ENCODE assay signal across 20 cellular contexts in the genomic region with DNA sequence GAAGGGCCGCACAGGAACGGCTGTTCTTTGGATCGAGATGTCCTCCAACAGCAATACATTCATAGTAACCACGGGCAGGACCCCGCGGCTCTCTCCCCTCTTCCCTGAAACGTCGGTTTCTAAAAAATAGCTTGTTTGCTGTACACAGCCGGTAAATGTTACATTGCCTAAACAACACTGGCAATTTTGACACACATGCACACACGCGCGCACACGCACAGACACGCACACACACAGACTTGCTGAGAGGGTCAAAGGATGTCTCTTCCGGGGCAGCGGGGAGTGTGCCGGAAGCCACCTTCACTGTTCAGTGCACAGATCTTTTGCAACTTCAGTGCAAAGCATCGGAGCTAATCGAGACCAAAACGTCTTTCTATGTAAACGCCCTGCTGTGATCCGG. TPM values are rescaled to one million over a fixed set of nuclear protein-coding genes. Genes with fewer than 3 reads are reported as not detected.
DNase-seq lines count a peak whose midpoint lies in the region; ATAC-seq, FAIRE-seq and TF ChIP-seq lines count a peak whose summit lies in the region.
"Had no signal": no experiment of that assay in that cellular context is flagged by ENCODE, and none has a peak within 500 bp of the region (broad histone marks: within the 10 kb centered on the region; RNA-seq: fewer than 3 reads in every experiment).

No MANE protein-coding gene starts in this region.

- TF ChIP-seq POLR2A in HepG2 (IDR thresholded peaks at IDR 0.05; ENCODE audit: insufficient read depth in 1 of 2, low read depth in 2 of 2, low read length in 2 of 2): no peak
- TF ChIP-seq POLR2A in right lobe of liver (IDR thresholded peaks at IDR 0.05): no peak
- TF ChIP-seq POLR2A in esophagus muscularis mucosa (IDR thresholded peaks at IDR 0.05; ENCODE audit: low read depth): no peak
- no peak for TF ChIP-seq POLR2A in stomach (IDR thresholded peaks at IDR 0.05)

- in situ Hi-C loops in HepG2 (cut with HindIII; ENCODE audit: extremely low pct_ligation_motif_present, low pct_unique_long_range_greater_than_20kb) (no loop called here), Panc1 (cut with HindIII; ENCODE audit: low pct_unique_long_range_greater_than_20kb, low sequenced_read_pairs) (no loop called here)

- H3K4me1 ChIP-seq in HepG2 (ENCODE audit: insufficient read depth, low read length) (peaks cover 39% of the 10 kb centered on the region), right lobe of liver (peaks cover 0 to 14% (median 5%) of the 10 kb centered on the region in 4 donors), Panc1 (ENCODE audit: control insufficient read depth, insufficient read depth, low read length) (0 out of 2 replicates have a peak, but pooled peaks cover 5% of the 10 kb centered on the region), esophagus muscularis mucosa (peaks cover 11 to 45% (median 42%) of the 10 kb centered on the region in 4 donors), stomach (peaks cover 30 to 77% (median 48%) of the 10 kb centered on the region in 4 donors)

- no peak overlapping the region for H3K9ac ChIP-seq in HepG2 (ENCODE audit: insufficient read depth, low read depth, low read length)

- H3K4me3 ChIP-seq in HepG2 (replicated peaks in 1 of 3; ENCODE audit: insufficient read depth in 1 of 3, low read depth in 2 of 3, low read length in 3 of 3): no peak overlapping the region
- H3K4me3 ChIP-seq in right lobe of liver: no peak overlapping the region
- H3K4me3 ChIP-seq in Panc1 (ENCODE audit: low read depth in 2 of 2, low read length in 2 of 2): no peak overlapping the region
- H3K4me3 ChIP-seq in esophagus muscularis mucosa: no peak overlapping the region
- no peak overlapping the region for H3K4me3 ChIP-seq in stomach

- CTCF ChIA-PET in HepG2 (lab: Yijun Ruan, JAX; ENCODE audit: low intra/inter-chr PET ratio, low total read pairs): no interaction called here
- CTCF ChIA-PET in Panc1 (lab: Charles Lee): no interaction called here

- no peak overlapping the region for H2AFZ ChIP-seq in HepG2 (ENCODE audit: low read length)

- H3K4me2 ChIP-seq in HepG2 (ENCODE audit: low read depth, low read length): no peak overlapping the region

- 98% methylated on average over 21 of the region's 22 CpGs for WGBS in HepG2 (ENCODE audit: low lambda C conversion rate)
- 96% methylated on average over 21 of the region's 22 CpGs for WGBS in right lobe of liver (ENCODE audit: insufficient coverage, low coverage, low lambda C conversion rate, missing lambda C conversion rate)
- 95% methylated on average over 20 of the region's 22 CpGs for WGBS in esophagus muscularis mucosa
- 89 to 93% (median 91%) methylated on average over 22 of the region's 22 CpGs for WGBS in stomach, 5 donors

- POLR2A ChIA-PET in HepG2 (lab: Yijun Ruan, JAX) (interaction anchor here (1.0 to 1.8 kb wide), 3 partner anchors 23 to 35 kb away, joined by 3 to 8 read pairs (median 6); partner anchors contain the start of gene ZDHHC7), Panc1 (lab: Charles Lee) (interaction anchor here (0.7 kb wide), 1 partner anchor 52 kb away, joined by 3 read pairs; no protein-coding TSS in a partner anchor)

- H3K36me3 ChIP-seq in HepG2 (replicated peaks in 1 of 2; ENCODE audit: control insufficient read depth in 1 of 2, insufficient read depth in 2 of 2, low read length in 2 of 2) (peaks cover 20 to 49% of the 10 kb centered on the region in 2 experiments), right lobe of liver (peaks cover 4 to 52% (median 20%) of the 10 kb centered on the region in 4 donors), Panc1 (ENCODE audit: control insufficient read depth, insufficient read depth, low read length) (peaks cover 16% of the 10 kb centered on the region), esophagus muscularis mucosa (peaks cover 40 to 70% (median 62%) of the 10 kb centered on the region in 4 donors), stomach (peaks cover 38 to 71% (median 69%) of the 10 kb centered on the region in 4 donors)

- H4K20me1 ChIP-seq in HepG2 (ENCODE audit: insufficient read depth, low read length): peaks cover 3% of the 10 kb centered on the region; the same call in 1 of the 2 replicates

- ATAC-seq in HepG2 (no peak), right lobe of liver (no peak), Panc1 (no peak), HG02981 (IDR thresholded peaks at IDR 0.05; ENCODE audit: unreplicated experiment) (no peak)
- ATAC-seq: HCT116 had no signal

- peak; percentile 4 for FAIRE-seq in HepG2 (lab: Jason Lieb, UNC)
- FAIRE-seq: G401.6, GM12892, GM18507, HTR-8/SVneo had no signal

- H3K79me2 ChIP-seq in HepG2 (ENCODE audit: insufficient read depth, low read length): no peaks in the 10 kb centered on the region

- TF ChIP-seq EP300 in HepG2 (IDR thresholded peaks at IDR 0.05; ENCODE audit: low read depth in 2 of 2, low read length in 2 of 2) (no peak), HepG2 (CRISPR knock-in tag; IDR thresholded peaks at IDR 0.05; ENCODE audit: borderline replicate concordance) (no peak), esophagus muscularis mucosa (IDR thresholded peaks at IDR 0.05) (no peak), stomach (IDR thresholded peaks at IDR 0.05) (no peak)

- H3K27ac ChIP-seq in HepG2 (ENCODE audit: extremely low read length, insufficient read depth, low read length) (peak overlapping the region; percentile 80), right lobe of liver (no peak overlapping the region), Panc1 (ENCODE audit: low read length) (no peak overlapping the region), esophagus muscularis mucosa (replicated peaks in 1 of 4) (peak overlapping the region in 3 of 4 donors; percentile 53 to 74 (median 62)), stomach (peak overlapping the region in 3 of 5 donors; percentile 80 to 86 (median 81)), substantia nigra (ENCODE audit: low read depth, low read length, poor library complexity, severe bottlenecking) (no peak overlapping the region)

- intact Hi-C loops in HepG2 (cut with micrococcal nuclease; ENCODE audit: unreplicated experiment) (no loop called here), right lobe of liver (cut with DNase I) (no loop called here), Panc1 (cut with micrococcal nuclease; ENCODE audit: unreplicated experiment) (no loop called here), esophagus muscularis mucosa (cut with DNase I) (no loop called here), stomach (cut with DNase I; ENCODE audit: low total_unique reads) (no loop called here)

- no peak for TF ChIP-seq CTCF in HepG2 (CRISPR knock-in tag; IDR thresholded peaks at IDR 0.05)
- TF ChIP-seq CTCF in right lobe of liver (IDR thresholded peaks at IDR 0.05): no peak
- no peak for TF ChIP-seq CTCF in Panc1 (IDR thresholded peaks at IDR 0.05)
- TF ChIP-seq CTCF in esophagus muscularis mucosa (IDR thresholded peaks at IDR 0.05): no peak
- no peak for TF ChIP-seq CTCF in stomach (IDR thresholded peaks at IDR 0.05)

- DNase-seq in HepG2 (ENCODE audit: low spot score) (no peak), right lobe of liver (no peak), Panc1 (ENCODE audit: low read depth, low spot score) (no peak), esophagus muscularis mucosa (ENCODE audit: extremely low spot score) (no peak), stomach (no peak), substantia nigra (lab: John Stamatoyannopoulos, UW) (no peak)
- DNase-seq: ACHN; BE2C; C1 segment of cervical spinal cord; CD4-positive, CD25-positive, alpha-beta regulatory T cell; CD8-positive, alpha-beta memory T cell; COR-L47; GOT3; HFFc6 had no signal

- no peak for TF ChIP-seq RAD21 in HepG2 (CRISPR knock-in tag; IDR thresholded peaks at IDR 0.05)

- no peaks in the 10 kb centered on the region for H3K9me3 ChIP-seq in HepG2 (ENCODE audit: low read length)
- no peaks in the 10 kb centered on the region for H3K9me3 ChIP-seq in right lobe of liver
- H3K9me3 ChIP-seq in Panc1 (ENCODE audit: control insufficient read depth, insufficient read depth, low read depth, low read length): no peaks in the 10 kb centered on the region
- no peaks in the 10 kb centered on the region for H3K9me3 ChIP-seq in esophagus muscularis mucosa
- H3K9me3 ChIP-seq in stomach: no peaks in the 10 kb centered on the region
- H3K9me3 ChIP-seq: BE2C had no signal

- H3K27me3 ChIP-seq in HepG2 (ENCODE audit: control insufficient read depth in 1 of 2, insufficient read depth in 2 of 2, low read length in 2 of 2): no peaks in the 10 kb centered on the region
- H3K27me3 ChIP-seq in right lobe of liver: no peaks in the 10 kb centered on the region
- no peaks in the 10 kb centered on the region for H3K27me3 ChIP-seq in Panc1 (ENCODE audit: control insufficient read depth, insufficient read depth, low read length)
- H3K27me3 ChIP-seq in esophagus muscularis mucosa: no peaks in the 10 kb centered on the region
- H3K27me3 ChIP-seq in stomach: no peaks in the 10 kb centered on the region
- H3K27me3 ChIP-seq: BE2C had no signal

- BruUV-seq in HepG2 (replicated peaks; lab: Mats Ljungman, UMichigan) (TSS peak; percentile 47), Panc1 (replicated peaks; lab: Mats Ljungman, UMichigan) (TSS peak; percentile 81)

RNA-seq across cellular contexts. Expression of gene ZDHHC7, which starts 35.8 kb away (rescaled TPM):
- 39.6 and 46.8 TPM in 2 replicates for total RNA-seq in HepG2 (2016; rRNA removed; fragmentation: Illumina TruSeq; extraction: Trizol)
- total RNA-seq in HepG2 (2016; cell fraction: cytosol; rRNA removed; fragmentation: Illumina TruSeq; extraction: Trizol; ENCODE audit: low read depth): 7.0 and 8.2 TPM in 2 replicates
- 36.4 and 48.1 TPM in 2 replicates for total RNA-seq in HepG2 (2016; cell fraction: insoluble cytoplasmic fraction; rRNA removed; fragmentation: Illumina TruSeq; extraction: Trizol)
- total RNA-seq in HepG2 (2016; cell fraction: membrane; rRNA removed; fragmentation: Illumina TruSeq; extraction: Trizol): 31.2 and 33.2 TPM in 2 replicates
- 34.5 and 37.8 TPM in 2 replicates for total RNA-seq in HepG2 (2016; cell fraction: nucleus; rRNA removed; fragmentation: Illumina TruSeq; extraction: Trizol)
- 67.6 and 79.2 TPM in 2 replicates for polyA plus RNA-seq in HepG2 (2011; rRNA removed)
- polyA plus RNA-seq in HepG2 (2011; cell fraction: cytosol; rRNA removed): 96.7 and 128 TPM in 2 replicates
- polyA plus RNA-seq in HepG2 (2011; cell fraction: nucleus; rRNA removed): 127 and 132 TPM in 2 replicates
- 56.5 and 63.5 TPM in 2 replicates for polyA plus RNA-seq in HepG2 (2012)
- polyA plus RNA-seq in HepG2 (2016; cell fraction: cytosol; fragmentation: Illumina TruSeq; extraction: Trizol; ENCODE audit: low read depth): 4.1 and 4.9 TPM in 2 replicates
- polyA plus RNA-seq in HepG2 (2016; cell fraction: insoluble cytoplasmic fraction; fragmentation: Illumina TruSeq; extraction: Trizol; ENCODE audit: low read depth): 35.0 and 37.7 TPM in 2 replicates
- polyA plus RNA-seq in HepG2 (2016; cell fraction: membrane; fragmentation: Illumina TruSeq; extraction: Trizol; ENCODE audit: low read depth): 18.0 and 19.5 TPM in 2 replicates
- polyA plus RNA-seq in HepG2 (2016; cell fraction: nucleus; fragmentation: Illumina TruSeq; extraction: Trizol; ENCODE audit: insufficient read depth, low read depth): 57.2 and 68.7 TPM in 2 replicates
- 49.1 and 145 TPM in 2 replicates for polyA minus RNA-seq in HepG2 (2011; rRNA and poly(A)+ RNA removed; ENCODE audit: low replicate concordance)
- 43.3 and 54.9 TPM in 2 replicates for polyA minus RNA-seq in HepG2 (2011; cell fraction: cytosol; rRNA and poly(A)+ RNA removed)
- 53.7 and 58.9 TPM in 2 replicates for polyA minus RNA-seq in HepG2 (2011; cell fraction: nucleus; rRNA and poly(A)+ RNA removed)
- total RNA-seq in right lobe of liver: 10 to 100 TPM; 10.7 to 27.5 (median 19.0) TPM
- total RNA-seq in Panc1 (2021; ENCODE audit: unreplicated experiment): 71.5 TPM
- 74.5 TPM for polyA plus RNA-seq in Panc1 (2012; ENCODE audit: insufficient read length)
- total RNA-seq in esophagus muscularis mucosa: 10 to 100 TPM; 45.6 to 68.8 (median 54.3) TPM
- total RNA-seq in stomach: 100 to 1,000 TPM in 2 of 5 donors, 10 to 100 TPM in 3; 54.3 to 358 (median 58.1) TPM
- polyA plus RNA-seq in stomach: 10 to 100 TPM; 15.0 to 23.0 (median 15.4) TPM

RNA-seq across cellular contexts. Expression of gene KIAA0513, which starts 52.1 kb away (rescaled TPM):
- 1.5 and 1.8 TPM in 2 replicates for total RNA-seq in HepG2 (2016; rRNA removed; fragmentation: Illumina TruSeq; extraction: Trizol)
- 0.62 and 0.91 TPM in 2 replicates for total RNA-seq in HepG2 (2016; cell fraction: cytosol; rRNA removed; fragmentation: Illumina TruSeq; extraction: Trizol; ENCODE audit: low read depth)
- 1.5 and 1.7 TPM in 2 replicates for total RNA-seq in HepG2 (2016; cell fraction: insoluble cytoplasmic fraction; rRNA removed; fragmentation: Illumina TruSeq; extraction: Trizol)
- 0.99 and 1.1 TPM in 2 replicates for total RNA-seq in HepG2 (2016; cell fraction: membrane; rRNA removed; fragmentation: Illumina TruSeq; extraction: Trizol)
- 0.75 and 1.6 TPM in 2 replicates for total RNA-seq in HepG2 (2016; cell fraction: nucleus; rRNA removed; fragmentation: Illumina TruSeq; extraction: Trizol)
- 1.8 and 2.4 TPM in 2 replicates for polyA plus RNA-seq in HepG2 (2011; rRNA removed)
- polyA plus RNA-seq in HepG2 (2011; cell fraction: cytosol; rRNA removed): 1.6 and 2.3 TPM in 2 replicates
- 6.1 and 6.2 TPM in 2 replicates for polyA plus RNA-seq in HepG2 (2011; cell fraction: nucleus; rRNA removed)
- 1.6 and 2.5 TPM in 2 replicates for polyA plus RNA-seq in HepG2 (2012)
- 0.47 and 1.2 TPM in 2 replicates for polyA plus RNA-seq in HepG2 (2016; cell fraction: cytosol; fragmentation: Illumina TruSeq; extraction: Trizol; ENCODE audit: low read depth)
- polyA plus RNA-seq in HepG2 (2016; cell fraction: insoluble cytoplasmic fraction; fragmentation: Illumina TruSeq; extraction: Trizol; ENCODE audit: low read depth): 1.3 and 1.5 TPM in 2 replicates
- polyA plus RNA-seq in HepG2 (2016; cell fraction: membrane; fragmentation: Illumina TruSeq; extraction: Trizol; ENCODE audit: low read depth): 0.90 and 1.2 TPM in 2 replicates
- 1.4 and 2.0 TPM in 2 replicates for polyA plus RNA-seq in HepG2 (2016; cell fraction: nucleus; fragmentation: Illumina TruSeq; extraction: Trizol; ENCODE audit: insufficient read depth, low read depth)
- polyA minus RNA-seq in HepG2 (2011; rRNA and poly(A)+ RNA removed; ENCODE audit: low replicate concordance): 1.2 and 3.4 TPM in 2 replicates
- 0.99 and 1.8 TPM in 2 replicates for polyA minus RNA-seq in HepG2 (2011; cell fraction: cytosol; rRNA and poly(A)+ RNA removed)
- 3.6 and 5.5 TPM in 2 replicates for polyA minus RNA-seq in HepG2 (2011; cell fraction: nucleus; rRNA and poly(A)+ RNA removed)
- 1 to 10 TPM; 2.6 to 7.4 (median 4.7) TPM for total RNA-seq in right lobe of liver
- total RNA-seq in Panc1 (2021; ENCODE audit: unreplicated experiment): 8.7 TPM
- 7.9 TPM for polyA plus RNA-seq in Panc1 (2012; ENCODE audit: insufficient read length)
- total RNA-seq in esophagus muscularis mucosa: 10 to 100 TPM; 16.4 to 28.8 (median 23.4) TPM
- 10 to 100 TPM; 13.3 to 40.6 (median 17.6) TPM for total RNA-seq in stomach
- 10 to 100 TPM in 1 of 3 donors, 1 to 10 TPM in 2; 3.6 to 10.2 (median 8.4) TPM for polyA plus RNA-seq in stomach

Comparison
In these comparisons a context has a peak if more than half of its experiments do, and no peak if none do; other contexts are left out.
1. H3K27ac ChIP-seq: peak in HepG2 (single experiment), esophagus muscularis mucosa (3 of 4) and stomach (3 of 5); none in right lobe of liver (0 of 3), Panc1 (single experiment) and substantia nigra (single experiment).